Comparison of ENCODE assay signal across 1 cellular context in the genomic region with DNA sequence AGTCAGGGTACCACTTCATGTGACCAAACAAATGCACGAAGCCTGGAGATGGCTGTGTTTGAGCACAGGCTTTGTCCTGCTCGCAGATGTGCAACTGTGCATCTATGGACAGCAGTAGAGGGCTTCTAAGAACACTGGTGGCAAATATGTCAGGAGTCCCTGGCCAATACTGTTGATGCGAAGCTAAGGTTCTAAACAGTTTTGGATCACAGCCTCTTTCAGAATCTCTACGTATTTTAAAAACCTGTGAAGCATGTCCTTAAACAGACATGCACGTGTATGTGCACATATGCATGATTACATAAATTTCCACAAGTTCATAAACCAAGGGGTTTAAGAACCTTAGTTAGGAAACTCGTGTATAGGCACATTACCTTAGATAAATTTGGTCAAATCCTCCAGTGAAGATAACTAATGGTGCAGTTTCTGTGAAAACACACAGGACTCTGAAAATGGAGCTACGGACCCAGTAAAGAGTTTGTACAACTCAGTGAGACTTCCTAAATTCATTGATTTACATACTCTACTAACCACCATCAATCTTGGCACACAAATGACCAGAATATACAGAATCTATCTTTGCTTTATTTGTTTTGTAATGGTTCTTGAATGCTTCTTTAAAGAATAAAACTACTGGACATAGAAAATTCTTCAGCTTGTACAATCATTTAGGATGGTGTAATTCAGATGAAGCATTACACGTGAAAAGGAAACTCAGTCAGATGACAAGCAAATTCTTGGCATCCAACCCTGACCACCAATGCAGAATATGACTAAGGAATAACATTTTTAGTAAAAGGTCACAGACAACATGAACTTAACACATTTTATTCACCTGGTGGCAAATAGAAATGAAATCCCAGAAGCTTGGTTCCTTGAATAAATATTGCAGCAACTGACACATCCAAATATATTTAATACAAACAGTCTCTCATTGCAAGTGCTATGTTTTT.
TF ChIP-seq lines count a peak whose summit lies in the region.

No MANE protein-coding gene starts in this region.

TF ChIP-seq in GM12878, 131 proteins besides CTCF, POLR2A, EP300 and RAD21:
- TF ChIP-seq ZNF217 (IDR thresholded peaks at IDR 0.05) = peak; percentile 73
- TF ChIP-seq, protein P1, sequence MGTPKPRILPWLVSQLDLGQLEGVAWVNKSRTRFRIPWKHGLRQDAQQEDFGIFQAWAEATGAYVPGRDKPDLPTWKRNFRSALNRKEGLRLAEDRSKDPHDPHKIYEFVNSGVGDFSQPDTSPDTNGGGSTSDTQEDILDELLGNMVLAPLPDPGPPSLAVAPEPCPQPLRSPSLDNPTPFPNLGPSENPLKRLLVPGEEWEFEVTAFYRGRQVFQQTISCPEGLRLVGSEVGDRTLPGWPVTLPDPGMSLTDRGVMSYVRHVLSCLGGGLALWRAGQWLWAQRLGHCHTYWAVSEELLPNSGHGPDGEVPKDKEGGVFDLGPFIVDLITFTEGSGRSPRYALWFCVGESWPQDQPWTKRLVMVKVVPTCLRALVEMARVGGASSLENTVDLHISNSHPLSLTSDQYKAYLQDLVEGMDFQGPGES (IDR thresholded peaks at IDR 0.05) = no peak
- TF ChIP-seq GABPA (IDR thresholded peaks at IDR 0.05; ENCODE audit: low read depth) = peak; percentile 46; the same call in 1 of the 2 replicates
- TF ChIP-seq IKZF1 (conservative IDR thresholded peaks at IDR 0.05) = peak; percentile 39; the same call in 1 of the 2 replicates
- TF ChIP-seq SMAD1 (IDR thresholded peaks at IDR 0.05; ENCODE audit: low read depth, partially characterized antibody) = peak; percentile 39
- peak; percentile 70; the same call in 1 of the 2 replicates for TF ChIP-seq DPF2 (IDR thresholded peaks at IDR 0.05)
- 0 out of 2 replicates have a peak, but pooled peaks have one; percentile 16 for TF ChIP-seq GATAD2B (conservative IDR thresholded peaks at IDR 0.05; ENCODE audit: low read depth)
- TF ChIP-seq MEF2B (IDR thresholded peaks at IDR 0.05; ENCODE audit: partially characterized antibody, poor library complexity, severe bottlenecking) = peak; percentile 53
- TF ChIP-seq HDGF (IDR thresholded peaks at IDR 0.05) = no peak
- 0 out of 2 replicates have a peak, but pooled peaks have one; percentile 24 for TF ChIP-seq EED (IDR thresholded peaks at IDR 0.05; ENCODE audit: low read depth)
- peak; percentile 98 for TF ChIP-seq NR2F1 (conservative IDR thresholded peaks at IDR 0.05)
- TF ChIP-seq RAD51 (IDR thresholded peaks at IDR 0.05) = peak; percentile 56; the same call in 1 of the 2 replicates
- no peak for TF ChIP-seq SMARCA5 (IDR thresholded peaks at IDR 0.05)
- TF ChIP-seq NRF1 (conservative IDR thresholded peaks at IDR 0.05; ENCODE audit: low read depth, low read length) = no peak
- peak; percentile 43; the same call in 1 of the 2 replicates for TF ChIP-seq RELB (IDR thresholded peaks at IDR 0.05; ENCODE audit: low read depth)
- peak; percentile 80; the same call in 1 of the 2 replicates for TF ChIP-seq MEF2A (IDR thresholded peaks at IDR 0.05; ENCODE audit: insufficient read depth, low read depth, low read length)
- peak; percentile 91 for TF ChIP-seq NFIC (IDR thresholded peaks at IDR 0.05; ENCODE audit: low read depth, low read length)
- 0 out of 2 replicates have a peak, but pooled peaks have one; percentile 6 for TF ChIP-seq BACH1 (IDR thresholded peaks at IDR 0.05; ENCODE audit: borderline replicate concordance)
- TF ChIP-seq CREB1 (IDR thresholded peaks at IDR 0.05; ENCODE audit: low read depth) = peak; percentile 46; the same call in 1 of the 2 replicates
- TF ChIP-seq CREM (IDR thresholded peaks at IDR 0.05; ENCODE audit: low read depth) = peak; percentile 56; the same call in 1 of the 2 replicates
- TF ChIP-seq ZNF24 (IDR thresholded peaks at IDR 0.05) = peak; percentile 24; the same call in 1 of the 2 replicates
- TF ChIP-seq TBL1XR1 (IDR thresholded peaks at IDR 0.05; ENCODE audit: low read depth, low read length) = peak; percentile 46; the same call in 1 of the 2 replicates
- no peak for TF ChIP-seq KAT2A (conservative IDR thresholded peaks at IDR 0.05; ENCODE audit: control insufficient read depth, low read depth, low read length)
- peak; percentile 97 for TF ChIP-seq JUNB (IDR thresholded peaks at IDR 0.05)
- TF ChIP-seq BCL11A (IDR thresholded peaks at IDR 0.05; ENCODE audit: low read depth, low read length) = peak; percentile 82; the same call in 1 of the 2 replicates
- TF ChIP-seq, protein P2, sequence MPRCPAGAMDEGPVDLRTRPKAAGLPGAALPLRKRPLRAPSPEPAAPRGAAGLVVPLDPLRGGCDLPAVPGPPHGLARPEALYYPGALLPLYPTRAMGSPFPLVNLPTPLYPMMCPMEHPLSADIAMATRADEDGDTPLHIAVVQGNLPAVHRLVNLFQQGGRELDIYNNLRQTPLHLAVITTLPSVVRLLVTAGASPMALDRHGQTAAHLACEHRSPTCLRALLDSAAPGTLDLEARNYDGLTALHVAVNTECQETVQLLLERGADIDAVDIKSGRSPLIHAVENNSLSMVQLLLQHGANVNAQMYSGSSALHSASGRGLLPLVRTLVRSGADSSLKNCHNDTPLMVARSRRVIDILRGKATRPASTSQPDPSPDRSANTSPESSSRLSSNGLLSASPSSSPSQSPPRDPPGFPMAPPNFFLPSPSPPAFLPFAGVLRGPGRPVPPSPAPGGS (IDR thresholded peaks at IDR 0.05; ENCODE audit: borderline replicate concordance, insufficient read depth, low read depth, low read length, poor library complexity, severe bottlenecking) = peak; percentile 47
- TF ChIP-seq CHD2 (IDR thresholded peaks at IDR 0.05; ENCODE audit: borderline replicate concordance, low read depth, low read length) = no peak
- TF ChIP-seq IRF4 (IDR thresholded peaks at IDR 0.05; ENCODE audit: low read depth, low read length) = peak; percentile 95
- no peak for TF ChIP-seq TARDBP (IDR thresholded peaks at IDR 0.05; ENCODE audit: borderline replicate concordance)
- no peak for TF ChIP-seq ZNF384 (IDR thresholded peaks at IDR 0.05; ENCODE audit: borderline replicate concordance, low read depth, low read length)
- TF ChIP-seq MYC (IDR thresholded peaks at IDR 0.05; ENCODE audit: insufficient read depth, insufficient read length, insufficient replicate concordance, low read length, severe bottlenecking) = no peak
- TF ChIP-seq ZSCAN29 (IDR thresholded peaks at IDR 0.05) = no peak
- 0 out of 2 replicates have a peak, but pooled peaks have one; percentile 64 for TF ChIP-seq MTA3 (IDR thresholded peaks at IDR 0.05; ENCODE audit: borderline replicate concordance, low read length)
- no peak for TF ChIP-seq YY1 (IDR thresholded peaks at IDR 0.05; ENCODE audit: low read depth, low read length)
- TF ChIP-seq, protein P3, sequence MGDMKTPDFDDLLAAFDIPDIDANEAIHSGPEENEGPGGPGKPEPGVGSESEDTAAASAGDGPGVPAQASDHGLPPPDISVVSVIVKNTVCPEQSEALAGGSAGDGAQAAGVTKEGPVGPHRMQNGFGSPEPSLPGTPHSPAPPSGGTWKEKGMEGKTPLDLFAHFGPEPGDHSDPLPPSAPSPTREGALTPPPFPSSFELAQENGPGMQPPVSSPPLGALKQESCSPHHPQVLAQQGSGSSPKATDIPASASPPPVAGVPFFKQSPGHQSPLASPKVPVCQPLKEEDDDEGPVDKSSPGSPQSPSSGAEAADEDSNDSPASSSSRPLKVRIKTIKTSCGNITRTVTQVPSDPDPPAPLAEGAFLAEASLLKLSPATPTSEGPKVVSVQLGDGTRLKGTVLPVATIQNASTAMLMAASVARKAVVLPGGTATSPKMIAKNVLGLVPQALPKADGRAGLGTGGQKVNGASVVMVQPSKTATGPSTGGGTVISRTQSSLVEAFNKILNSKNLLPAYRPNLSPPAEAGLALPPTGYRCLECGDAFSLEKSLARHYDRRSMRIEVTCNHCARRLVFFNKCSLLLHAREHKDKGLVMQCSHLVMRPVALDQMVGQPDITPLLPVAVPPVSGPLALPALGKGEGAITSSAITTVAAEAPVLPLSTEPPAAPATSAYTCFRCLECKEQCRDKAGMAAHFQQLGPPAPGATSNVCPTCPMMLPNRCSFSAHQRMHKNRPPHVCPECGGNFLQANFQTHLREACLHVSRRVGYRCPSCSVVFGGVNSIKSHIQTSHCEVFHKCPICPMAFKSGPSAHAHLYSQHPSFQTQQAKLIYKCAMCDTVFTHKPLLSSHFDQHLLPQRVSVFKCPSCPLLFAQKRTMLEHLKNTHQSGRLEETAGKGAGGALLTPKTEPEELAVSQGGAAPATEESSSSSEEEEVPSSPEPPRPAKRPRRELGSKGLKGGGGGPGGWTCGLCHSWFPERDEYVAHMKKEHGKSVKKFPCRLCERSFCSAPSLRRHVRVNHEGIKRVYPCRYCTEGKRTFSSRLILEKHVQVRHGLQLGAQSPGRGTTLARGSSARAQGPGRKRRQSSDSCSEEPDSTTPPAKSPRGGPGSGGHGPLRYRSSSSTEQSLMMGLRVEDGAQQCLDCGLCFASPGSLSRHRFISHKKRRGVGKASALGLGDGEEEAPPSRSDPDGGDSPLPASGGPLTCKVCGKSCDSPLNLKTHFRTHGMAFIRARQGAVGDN (IDR thresholded peaks at IDR 0.05) = peak; percentile 13; the same call in 1 of the 2 replicates
- TF ChIP-seq, protein P4, sequence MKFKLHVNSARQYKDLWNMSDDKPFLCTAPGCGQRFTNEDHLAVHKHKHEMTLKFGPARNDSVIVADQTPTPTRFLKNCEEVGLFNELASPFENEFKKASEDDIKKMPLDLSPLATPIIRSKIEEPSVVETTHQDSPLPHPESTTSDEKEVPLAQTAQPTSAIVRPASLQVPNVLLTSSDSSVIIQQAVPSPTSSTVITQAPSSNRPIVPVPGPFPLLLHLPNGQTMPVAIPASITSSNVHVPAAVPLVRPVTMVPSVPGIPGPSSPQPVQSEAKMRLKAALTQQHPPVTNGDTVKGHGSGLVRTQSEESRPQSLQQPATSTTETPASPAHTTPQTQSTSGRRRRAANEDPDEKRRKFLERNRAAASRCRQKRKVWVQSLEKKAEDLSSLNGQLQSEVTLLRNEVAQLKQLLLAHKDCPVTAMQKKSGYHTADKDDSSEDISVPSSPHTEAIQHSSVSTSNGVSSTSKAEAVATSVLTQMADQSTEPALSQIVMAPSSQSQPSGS (IDR thresholded peaks at IDR 0.05; ENCODE audit: low read length) = peak; percentile 85
- TF ChIP-seq ZBED1 (IDR thresholded peaks at IDR 0.05; ENCODE audit: borderline replicate concordance) = no peak
- TF ChIP-seq BMI1 (IDR thresholded peaks at IDR 0.05; ENCODE audit: borderline replicate concordance) = 0 out of 2 replicates have a peak, but pooled peaks have one; percentile 25
- TF ChIP-seq WRNIP1 (IDR thresholded peaks at IDR 0.05; ENCODE audit: borderline replicate concordance, low read depth, low read length) = no peak
- TF ChIP-seq TCF12 (IDR thresholded peaks at IDR 0.05; ENCODE audit: low read depth, low read length) = 0 out of 2 replicates have a peak, but pooled peaks have one; percentile 10
- peak; percentile 59; the same call in 1 of the 2 replicates for TF ChIP-seq ATF7 (IDR thresholded peaks at IDR 0.05; ENCODE audit: low read depth)
- TF ChIP-seq, protein P5, sequence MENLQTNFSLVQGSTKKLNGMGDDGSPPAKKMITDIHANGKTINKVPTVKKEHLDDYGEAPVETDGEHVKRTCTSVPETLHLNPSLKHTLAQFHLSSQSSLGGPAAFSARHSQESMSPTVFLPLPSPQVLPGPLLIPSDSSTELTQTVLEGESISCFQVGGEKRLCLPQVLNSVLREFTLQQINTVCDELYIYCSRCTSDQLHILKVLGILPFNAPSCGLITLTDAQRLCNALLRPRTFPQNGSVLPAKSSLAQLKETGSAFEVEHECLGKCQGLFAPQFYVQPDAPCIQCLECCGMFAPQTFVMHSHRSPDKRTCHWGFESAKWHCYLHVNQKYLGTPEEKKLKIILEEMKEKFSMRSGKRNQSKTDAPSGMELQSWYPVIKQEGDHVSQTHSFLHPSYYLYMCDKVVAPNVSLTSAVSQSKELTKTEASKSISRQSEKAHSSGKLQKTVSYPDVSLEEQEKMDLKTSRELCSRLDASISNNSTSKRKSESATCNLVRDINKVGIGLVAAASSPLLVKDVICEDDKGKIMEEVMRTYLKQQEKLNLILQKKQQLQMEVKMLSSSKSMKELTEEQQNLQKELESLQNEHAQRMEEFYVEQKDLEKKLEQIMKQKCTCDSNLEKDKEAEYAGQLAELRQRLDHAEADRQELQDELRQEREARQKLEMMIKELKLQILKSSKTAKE (IDR thresholded peaks at IDR 0.05; ENCODE audit: low read depth, poor library complexity, severe bottlenecking) = peak; percentile 97
- peak; percentile 79 to 91 for TF ChIP-seq BHLHE40 (IDR thresholded peaks at IDR 0.05; ENCODE audit: borderline replicate concordance in 1 of 2, low read depth in 2 of 2, low read length in 1 of 2)
- peak; percentile 58; the same call in 1 of the 3 replicates for TF ChIP-seq POU2F2 (IDR thresholded peaks at IDR 0.05; ENCODE audit: borderline replicate concordance, low read depth, low read length)
- peak; percentile 93 for TF ChIP-seq RUNX3 (IDR thresholded peaks at IDR 0.05; ENCODE audit: low read length)
- TF ChIP-seq PAX5 (IDR thresholded peaks at IDR 0.05; ENCODE audit: borderline replicate concordance, low read depth, low read length) = peak; percentile 60; the same call in 1 of the 2 replicates
- no peak for TF ChIP-seq ZNF274 (IDR thresholded peaks at IDR 0.05; ENCODE audit: insufficient read depth, insufficient read length)
- TF ChIP-seq CEBPB (IDR thresholded peaks at IDR 0.05; ENCODE audit: borderline replicate concordance in 1 of 2, low read depth in 2 of 2, low read length in 2 of 2) = 0 out of 4 replicates have a peak, but pooled peaks of 1 of the 2 experiments have one; percentile 66
- peak; percentile 78; the same call in 1 of the 2 replicates for TF ChIP-seq FOXM1 (IDR thresholded peaks at IDR 0.05; ENCODE audit: low read depth, low read length)
- TF ChIP-seq IKZF2 (IDR thresholded peaks at IDR 0.05) = peak in 1 of 2 experiments; percentile 42; a peak in 1 of 4 replicates
